Comparison of ENCODE assay signal across 21 cellular contexts in the genomic region with DNA sequence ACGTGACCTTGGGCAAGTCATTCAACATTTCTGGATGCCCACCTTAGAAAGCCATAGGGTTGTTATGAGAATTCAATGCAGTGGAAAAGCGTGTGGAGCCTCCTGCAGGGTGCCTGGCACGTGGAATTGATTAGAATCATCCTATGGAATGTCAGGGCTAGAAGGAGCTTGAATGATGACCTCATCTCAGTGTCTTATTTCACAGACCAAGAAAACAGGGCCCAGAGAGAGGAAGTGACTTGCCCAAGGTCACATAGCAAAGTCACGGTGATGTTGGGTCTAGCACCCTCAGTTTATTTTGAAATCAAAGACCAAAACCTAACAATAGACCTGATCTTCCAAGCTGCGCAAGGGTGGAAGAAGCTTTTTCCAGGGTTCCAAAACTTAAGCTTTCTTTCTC. TPM values are rescaled to one million over a fixed set of nuclear protein-coding genes. Genes with fewer than 3 reads are reported as not detected.
DNase-seq lines count a peak whose midpoint lies in the region; ATAC-seq and TF ChIP-seq lines count a peak whose summit lies in the region.
"Had no signal": no experiment of that assay in that cellular context is flagged by ENCODE, and none has a peak within 500 bp of the region (broad histone marks: within the 10 kb centered on the region; RNA-seq: fewer than 3 reads in every experiment).

No MANE protein-coding gene starts in this region.

- no peaks in the 10 kb centered on the region for H3K79me2 ChIP-seq in fibroblast of lung (ENCODE audit: control insufficient read depth, insufficient read depth, low read length)

- H4K20me1 ChIP-seq in fibroblast of lung (ENCODE audit: control insufficient read depth, extremely low read depth, insufficient read depth, low read length), result no peaks in the 10 kb centered on the region

- peak overlapping the region; percentile 98 for H3K27ac ChIP-seq in SK-N-MC
- no peak overlapping the region for H3K27ac ChIP-seq in fibroblast of lung (ENCODE audit: insufficient read depth, low read length)
- no peak overlapping the region for H3K27ac ChIP-seq in vagina
- H3K27ac ChIP-seq: PC-9 had no signal

- no peak overlapping the region for H3K4me2 ChIP-seq in fibroblast of lung (ENCODE audit: extremely low read depth, insufficient read depth, low read length)
- H3K4me2 ChIP-seq: PC-9 had no signal

- peaks cover 14% of the 10 kb centered on the region for H3K27me3 ChIP-seq in fibroblast of lung (ENCODE audit: control insufficient read depth, insufficient read depth, low read length)
- H3K27me3 ChIP-seq in vagina, result no peaks in the 10 kb centered on the region
- H3K27me3 ChIP-seq: gastroesophageal sphincter had no signal

- peak; percentile 15 for DNase-seq in NCI-H2171 treated with DMSO at 0.1 percent for 48 hours (lab: John Stamatoyannopoulos, UW)
- no peak for DNase-seq in NCI-H2171 (lab: John Stamatoyannopoulos, UW)
- DNase-seq in SK-N-MC (ENCODE audit: low read depth, low spot score), result peak; percentile 70
- peak; percentile 4 to 8 for DNase-seq in fibroblast of lung (ENCODE audit: low read depth in 2 of 2)
- DNase-seq in vagina (ENCODE audit: extremely low spot score in 2 of 2), result peak; percentile 43 to 70
- DNase-seq in NK-92 (lab: John Stamatoyannopoulos, UW; ENCODE audit: unreplicated experiment), result no peak
- no peak for DNase-seq in DMS153 (lab: John Stamatoyannopoulos, UW)
- DNase-seq: activated CD4-positive, alpha-beta memory T cell treated with anti-CD3 and anti-CD28 coated beads for 36 hours; activated naive CD8-positive, alpha-beta T cell treated with anti-CD3 and anti-CD28 coated beads, Interleukin-2, amount 10 ng/mL, durations not matched to agents 7 days and 5 days; activated T-cell treated with anti-CD3 and anti-CD28 coated beads, Interleukin-2, amount 50 U/mL, for 24 hours; central memory CD4-positive, alpha-beta T cell; DND-41; effector memory CD4-positive, alpha-beta T cell; NCI-H748 treated with DMSO at 0.1 percent for 48 hours; PC-9; stimulated activated CD4-positive, alpha-beta T cell treated with anti-CD3 and anti-CD28 coated beads, Interleukin-12 subunit alpha, Interleukin-12 subunit beta, amount 100 ng/mL, for 4 hours; stimulated activated naive B cell treated with anti-CD40 and anti-IgM and Interleukin-4, amounts not matched to agents 10 μg/mL and 1 μg/mL and 100 μg/mL, for 72 hours had no signal

- TF ChIP-seq CTCF in fibroblast of lung (conservative IDR thresholded peaks at IDR 0.05 in 1 of 2, IDR thresholded peaks at IDR 0.05 in 1 of 2; ENCODE audit: low read depth in 1 of 2, low read length in 2 of 2) (no peak), vagina (IDR thresholded peaks at IDR 0.05) (no peak)

- intact Hi-C loops in vagina (cut with DNase I), result no loop called here

- H3K9me3 ChIP-seq in SK-N-MC (ENCODE audit: low read depth, low read length) (no peaks in the 10 kb centered on the region), fibroblast of lung (ENCODE audit: control insufficient read depth, insufficient read depth, low read depth, low read length) (no peaks in the 10 kb centered on the region), vagina (no peaks in the 10 kb centered on the region)
- H3K9me3 ChIP-seq: gastroesophageal sphincter had no signal

- no peaks in the 10 kb centered on the region for H3K36me3 ChIP-seq in SK-N-MC (ENCODE audit: insufficient read depth, low read length)
- H3K36me3 ChIP-seq in fibroblast of lung (ENCODE audit: control insufficient read depth, insufficient read depth, low read length), result no peaks in the 10 kb centered on the region
- no peaks in the 10 kb centered on the region for H3K36me3 ChIP-seq in vagina
- H3K36me3 ChIP-seq: gastroesophageal sphincter had no signal

- H3K4me1 ChIP-seq in fibroblast of lung (ENCODE audit: control insufficient read depth, extremely low read depth, insufficient read depth, low read length) (no peaks in the 10 kb centered on the region), vagina (peaks cover 52% of the 10 kb centered on the region)

- no peak for TF ChIP-seq POLR2A in vagina (IDR thresholded peaks at IDR 0.05)

- H3K4me3 ChIP-seq in SK-N-MC, result peak overlapping the region; percentile 34
- no peak overlapping the region for H3K4me3 ChIP-seq in fibroblast of lung (replicated peaks in 1 of 4; ENCODE audit: control extremely low read depth in 1 of 4, insufficient read depth in 1 of 4, low read depth in 3 of 4, low read length in 4 of 4)
- H3K4me3 ChIP-seq in vagina, result no peak overlapping the region
- H3K4me3 ChIP-seq: gastroesophageal sphincter, PC-9 had no signal

- ATAC-seq in HG02798 (IDR thresholded peaks at IDR 0.05; ENCODE audit: poor library complexity, unreplicated experiment), result no peak
- ATAC-seq: gastroesophageal sphincter; natural killer cell treated with Interleukin-12 subunit alpha and Interleukin-12 subunit beta and Interleukin-15 and Interleukin-18, amount 100 ng/mL, for 72 hours; stimulated activated naive B cell treated with anti-CD40 and anti-IgM and Interleukin-4, amounts not matched to agents 10 μg/mL and 1 μg/mL and 100 μg/mL, for 72 hours had no signal

- H2AFZ ChIP-seq in fibroblast of lung (ENCODE audit: low read length), result no peak overlapping the region
- H2AFZ ChIP-seq: PC-9 had no signal

- peak overlapping the region; percentile 55 for H3K9ac ChIP-seq in SK-N-MC (ENCODE audit: insufficient read length)
- H3K9ac ChIP-seq in fibroblast of lung (ENCODE audit: insufficient read depth, low read length), result no peak overlapping the region

RNA-seq across cellular contexts. Expression of a gene that starts 6.0 kb away (rescaled TPM):
- total RNA-seq in fibroblast of lung (under 0.01 TPM in 2 replicates), vagina (5.6 TPM)
- polyA plus RNA-seq in fibroblast of lung, result 0.01 TPM in 1 of 2 replicates, not detected in the other
- not detected in 2 replicates for polyA plus RNA-seq in fibroblast of lung (2012)
- 4.6 TPM in 1 of 2 replicates, not detected in the other for polyA minus RNA-seq in fibroblast of lung (ENCODE audit: low replicate concordance)
- total RNA-seq: activated CD4-positive, alpha-beta memory T cell treated with anti-CD3 and anti-CD28 coated beads for 36 hours; activated naive CD8-positive, alpha-beta T cell treated with anti-CD3 and anti-CD28 coated beads, Interleukin-2, amount 10 ng/mL, durations not matched to agents 7 days and 5 days; lung microvascular endothelial cell; natural killer cell treated with Interleukin-12 subunit alpha and Interleukin-12 subunit beta and Interleukin-15 and Interleukin-18, amount 100 ng/mL, for 72 hours; PC-9 had no signal

Comparison
In these comparisons a context has a peak if more than half of its experiments do, and no peak if none do; other contexts are left out.
1. DNase-seq: peak in NCI-H2171 treated with DMSO at 0.1 percent for 48 hours (single experiment), SK-N-MC (single experiment), fibroblast of lung (2 of 2) and vagina (2 of 2); none in NCI-H2171 (single experiment), NK-92 (single experiment) and DMS153 (single experiment).